Comparison of ENCODE assay signal across 10 cellular contexts in genomic region chr12:85626031-85626781, GRCh38.
DNase-seq lines count a peak whose midpoint lies in the region; ATAC-seq and TF ChIP-seq lines count a peak whose summit lies in the region.
"Had no signal": no experiment of that assay in that cellular context is flagged by ENCODE, and none has a peak within 500 bp of the region (broad histone marks: within the 10 kb centered on the region; RNA-seq: fewer than 3 reads in every experiment).

No MANE protein-coding gene starts in this region.

- peak overlapping the region; percentile 71 for H3K4me2 ChIP-seq in HCT116 (ENCODE audit: low read length)
- H3K4me2 ChIP-seq: neural progenitor cell had no signal

- ATAC-seq in HCT116: peak; percentile 67
- ATAC-seq in RWPE2 (ENCODE audit: low read depth): peak; percentile 87
- ATAC-seq in HG03521 (IDR thresholded peaks at IDR 0.05; ENCODE audit: unreplicated experiment): no peak
- ATAC-seq in HG02623 (IDR thresholded peaks at IDR 0.05; ENCODE audit: unreplicated experiment): no peak

- no peaks in the 10 kb centered on the region for H3K9me2 ChIP-seq in HCT116 (ENCODE audit: insufficient read depth)

- no peaks in the 10 kb centered on the region for H3K36me3 ChIP-seq in HCT116 (ENCODE audit: control insufficient read depth in 1 of 2, insufficient read depth in 2 of 2, low read length in 2 of 2)
- H3K36me3 ChIP-seq in RWPE2 (ENCODE audit: low read depth): no peaks in the 10 kb centered on the region
- H3K36me3 ChIP-seq: neural progenitor cell had no signal

- H3K4me1 ChIP-seq in HCT116 (ENCODE audit: control insufficient read depth in 1 of 2, insufficient read depth in 2 of 2, low read length in 2 of 2) (peaks cover 6 to 26% of the 10 kb centered on the region in 2 experiments; a peak in 2 of 4 replicates), RWPE2 (ENCODE audit: insufficient read depth, poor library complexity, severe bottlenecking) (peaks cover 24% of the 10 kb centered on the region)

- CTCF ChIA-PET in HCT116 (lab: Charles Lee): no interaction called here

- TF ChIP-seq CTCF in HCT116 (IDR thresholded peaks at IDR 0.05 in 2 of 3, conservative IDR thresholded peaks at IDR 0.05 in 1 of 3; ENCODE audit: borderline replicate concordance in 1 of 3, insufficient read depth in 1 of 3, low read depth in 2 of 3, low read length in 2 of 3) (no peak), RWPE2 (IDR thresholded peaks at IDR 0.05; ENCODE audit: poor library complexity, severe bottlenecking) (no peak), fibroblast of mammary gland (conservative IDR thresholded peaks at IDR 0.05; ENCODE audit: control insufficient read depth, insufficient read depth, low read depth, low read length) (no peak)

- POLR2A ChIA-PET in HCT116 (lab: Charles Lee): interaction anchor here (1.0 kb wide), 1 partner anchor 9 kb away, joined by 3 read pairs; no protein-coding TSS in a partner anchor

- RAD21 ChIA-PET in HCT116 (lab: Charles Lee; ENCODE audit: low non-redundant PET in 1 of 2, low total read pairs in 2 of 2, uncharacterized antibody in 2 of 2, unreplicated experiment in 2 of 2): no interaction called here

- DNase-seq in HCT116 (ENCODE audit: low read depth, low spot score) (peak; percentile 52), RWPE2 (ENCODE audit: low spot score) (no peak), fibroblast of mammary gland (ENCODE audit: low read depth) (peak; percentile 87), skeletal muscle cell (ENCODE audit: low read depth) (peak; percentile 48), posterior vena cava (ENCODE audit: low spot score) (no peak), NCI-H69 (lab: John Stamatoyannopoulos, UW) (no peak)
- DNase-seq: activated T-cell treated with anti-CD3 and anti-CD28 coated beads, Interleukin-2, amount 50 U/mL, for 48 hours had no signal

- no peaks in the 10 kb centered on the region for H3K79me2 ChIP-seq in HCT116 (ENCODE audit: insufficient read depth, low read length)

- H3K9me3 ChIP-seq in HCT116 (ENCODE audit: control insufficient read depth in 1 of 2, insufficient read depth in 1 of 2, low read depth in 1 of 2, low read length in 2 of 2) (no peaks in the 10 kb centered on the region), RWPE2 (ENCODE audit: severe bottlenecking) (no peaks in the 10 kb centered on the region)

- TF ChIP-seq RAD21 in HCT116 (IDR thresholded peaks at IDR 0.05; ENCODE audit: low read depth): peak; percentile 7; the same call in 1 of the 2 replicates

- H3K27ac ChIP-seq in HCT116 (ENCODE audit: low read depth, low read length): no peak overlapping the region
- peak overlapping the region; percentile 94 for H3K27ac ChIP-seq in RWPE2 (ENCODE audit: poor library complexity, severe bottlenecking)
- H3K27ac ChIP-seq: neural progenitor cell had no signal

- no peak overlapping the region for H3K9ac ChIP-seq in HCT116 (ENCODE audit: low read length)
- H3K9ac ChIP-seq: neural progenitor cell had no signal

- no peaks in the 10 kb centered on the region for H3K27me3 ChIP-seq in HCT116 (ENCODE audit: insufficient read depth, low read length)
- H3K27me3 ChIP-seq in RWPE2 (ENCODE audit: insufficient read depth, poor library complexity, severe bottlenecking): no peaks in the 10 kb centered on the region
- H3K27me3 ChIP-seq: neural progenitor cell had no signal

- no peak for TF ChIP-seq POLR2A in HCT116 (IDR thresholded peaks at IDR 0.05; ENCODE audit: borderline replicate concordance, extremely low read depth, insufficient read depth, insufficient read length)

- intact Hi-C loops in HCT116 (cut with micrococcal nuclease): no loop called here
- intact Hi-C loops in posterior vena cava (cut with DNase I): no loop called here

- H2AFZ ChIP-seq in HCT116 (ENCODE audit: low read depth, low read length, poor library complexity, severe bottlenecking): peak overlapping the region; percentile 55
- H2AFZ ChIP-seq: neural progenitor cell had no signal

- peak overlapping the region in 1 of 2 experiments; percentile 6; a peak in 1 of 4 replicates for H3K4me3 ChIP-seq in HCT116 (replicated peaks in 1 of 2; ENCODE audit: low read depth in 1 of 2, low read length in 2 of 2)
- H3K4me3 ChIP-seq in RWPE2 (ENCODE audit: severe bottlenecking): no peak overlapping the region
- H3K4me3 ChIP-seq in fibroblast of mammary gland (ENCODE audit: control insufficient read depth, low read depth, low read length): no peak overlapping the region
- no peak overlapping the region for H3K4me3 ChIP-seq in skeletal muscle cell (ENCODE audit: low read depth, low read length)
- H3K4me3 ChIP-seq: neural progenitor cell had no signal

- BruUV-seq in HCT116 (replicated peaks; lab: Mats Ljungman, UMichigan): no TSS peak

- no peaks in the 10 kb centered on the region for H4K20me1 ChIP-seq in HCT116 (ENCODE audit: insufficient read depth)

TF ChIP-seq in HCT116, 20 proteins besides CTCF, POLR2A, EP300 and RAD21:
- TF ChIP-seq YY1 (IDR thresholded peaks at IDR 0.05; ENCODE audit: extremely low read depth, insufficient replicate concordance, low read depth, low read length): no peak
- no peak for TF ChIP-seq MAX (IDR thresholded peaks at IDR 0.05)
- TF ChIP-seq EZH2phosphoT487 (IDR thresholded peaks at IDR 0.05; ENCODE audit: borderline replicate concordance): no peak
- peak; percentile 72 for TF ChIP-seq SRF (IDR thresholded peaks at IDR 0.05; ENCODE audit: low read depth)
- TF ChIP-seq ELF1 (IDR thresholded peaks at IDR 0.05; ENCODE audit: borderline replicate concordance, low read depth): no peak
- peak; percentile 97 for TF ChIP-seq CEBPB (IDR thresholded peaks at IDR 0.05; ENCODE audit: low read depth)
- TF ChIP-seq REST (IDR thresholded peaks at IDR 0.05; ENCODE audit: low read depth): no peak
- no peak for TF ChIP-seq ZNF274 (IDR thresholded peaks at IDR 0.05; ENCODE audit: low read depth, low read length)
- no peak for TF ChIP-seq EGR1 (IDR thresholded peaks at IDR 0.05; ENCODE audit: low read depth)
- TF ChIP-seq ZBTB33 (IDR thresholded peaks at IDR 0.05; ENCODE audit: extremely low read depth, insufficient replicate concordance, low read length): no peak
- no peak for TF ChIP-seq ZFX (IDR thresholded peaks at IDR 0.05)
- peak; percentile 94 for TF ChIP-seq FOSL1 (IDR thresholded peaks at IDR 0.05; ENCODE audit: low read depth)
- TF ChIP-seq EZH2 (IDR thresholded peaks at IDR 0.05): no peak
- no peak for TF ChIP-seq SIN3A (IDR thresholded peaks at IDR 0.05; ENCODE audit: low read depth)
- peak; percentile 55 for TF ChIP-seq CBX3 (IDR thresholded peaks at IDR 0.05; ENCODE audit: low read depth)
- TF ChIP-seq POLR2AphosphoS5 (IDR thresholded peaks at IDR 0.05; ENCODE audit: low read depth, low read length): no peak
- no peak for TF ChIP-seq TCF7L2 (IDR thresholded peaks at IDR 0.05; ENCODE audit: borderline replicate concordance, extremely low read depth, insufficient read depth, insufficient read length)
- TF ChIP-seq SP1 (IDR thresholded peaks at IDR 0.05; ENCODE audit: low read depth): peak; percentile 78
- peak; percentile 80 for TF ChIP-seq JUND (IDR thresholded peaks at IDR 0.05)
- no peak for TF ChIP-seq ATF3 (IDR thresholded peaks at IDR 0.05)

Comparison
In these comparisons a context has a peak if more than half of its experiments do, and no peak if none do; other contexts are left out.
1. ATAC-seq: peak in HCT116 (single experiment) and RWPE2 (single experiment); none in HG03521 (single experiment) and HG02623 (single experiment).
2. DNase-seq: peak in HCT116 (single experiment), fibroblast of mammary gland (single experiment) and skeletal muscle cell (single experiment); none in RWPE2 (single experiment), posterior vena cava (single experiment) and NCI-H69 (single experiment).